In genomic region chr13:104565888-104566287, GRCh38 we compare ENCODE assay signal across 23 cellular contexts.
DNase-seq lines count a peak whose midpoint lies in the region; ATAC-seq, FAIRE-seq and TF ChIP-seq lines count a peak whose summit lies in the region.
"Had no signal": no experiment of that assay in that cellular context is flagged by ENCODE, and none has a peak within 500 bp of the region (broad histone marks: within the 10 kb centered on the region; RNA-seq: fewer than 3 reads in every experiment).

No MANE protein-coding gene starts in this region.

- no peak overlapping the region for H3K4me3 ChIP-seq in LNCaP clone FGC (ENCODE audit: low read depth, low read length)
- H3K4me3 ChIP-seq: A549; BLaER1 treated with 17β-estradiol and CSF1 and Interleukin-3, amounts not matched to agents 10 nM and 100 nM; GM12878 had no signal

- peak; percentile 88 for DNase-seq in LNCaP clone FGC (ENCODE audit: low read depth)
- no peak for DNase-seq in RCC 7860 (ENCODE audit: low spot score)
- DNase-seq: AML-193; CD4-positive, alpha-beta memory T cell; CD4-positive, CD25-positive, alpha-beta regulatory T cell; CD8-positive, alpha-beta memory T cell; COR-L47; DMS 273 treated with DMSO at 0.1 percent for 48 hours; DMS153; DMS53; DMS79; DND-41; EL; GDM1 had no signal

- TF ChIP-seq CTCF in C4-2B (conservative IDR thresholded peaks at IDR 0.05) (no peak), LNCaP clone FGC (IDR thresholded peaks at IDR 0.05; ENCODE audit: control insufficient read depth, extremely low read depth, insufficient read depth) (no peak)

- ATAC-seq in GM18511 (IDR thresholded peaks at IDR 0.05; ENCODE audit: unreplicated experiment) (no peak), GM21825 (IDR thresholded peaks at IDR 0.05; ENCODE audit: unreplicated experiment) (no peak)
- ATAC-seq: A549, GM12878 had no signal

- FAIRE-seq in RCC 7860 (lab: Jason Lieb, UNC), result no peak
- FAIRE-seq: A549, GM12878, GM12892, GM18507, GM19239 had no signal

- H3K27ac ChIP-seq in C4-2B, result peak overlapping the region; percentile 57; the same call in 1 of the 2 replicates
- H3K27ac ChIP-seq: A549; BLaER1 treated with 17β-estradiol and CSF1 and Interleukin-3, amounts not matched to agents 10 nM and 100 nM had no signal
